Comparison of ENCODE assay signal across 24 cellular contexts in genomic region chr17:67137026-67137370, GRCh38.
DNase-seq lines count a peak whose midpoint lies in the region; ATAC-seq and TF ChIP-seq lines count a peak whose summit lies in the region.
"Had no signal": no experiment of that assay in that cellular context is flagged by ENCODE, and none has a peak within 500 bp of the region (broad histone marks: within the 10 kb centered on the region; RNA-seq: fewer than 3 reads in every experiment).

No MANE protein-coding gene starts in this region.

- H3K9ac ChIP-seq in PC-3 (ENCODE audit: low read length): no peak overlapping the region
- H3K9ac ChIP-seq in fibroblast of lung (ENCODE audit: insufficient read depth, low read length): no peak overlapping the region
- H3K9ac ChIP-seq: BLaER1 had no signal

- peaks cover 8% of the 10 kb centered on the region for H3F3A ChIP-seq in PC-3 (ENCODE audit: low read length, unreplicated experiment)

- H3K27ac Mint-ChIP-seq in natural killer cell treated with Interleukin-12 subunit alpha and Interleukin-12 subunit beta and Interleukin-15 and Interleukin-18, amount 100 ng/mL, for 72 hours: peak overlapping the region; percentile 52 to 66
- H3K27ac Mint-ChIP-seq: CD4-positive, alpha-beta T cell had no signal

- TF ChIP-seq POLR2A in esophagus squamous epithelium (IDR thresholded peaks at IDR 0.05): no peak

- TF ChIP-seq CTCF in PC-3 (conservative IDR thresholded peaks at IDR 0.05; ENCODE audit: low read depth, low read length) (no peak), fibroblast of lung (conservative IDR thresholded peaks at IDR 0.05 in 1 of 2, IDR thresholded peaks at IDR 0.05 in 1 of 2; ENCODE audit: low read depth in 1 of 2, low read length in 2 of 2) (no peak), osteoblast (IDR thresholded peaks at IDR 0.05; ENCODE audit: extremely low read depth, low read depth, low read length) (no peak), esophagus squamous epithelium (IDR thresholded peaks at IDR 0.05) (no peak)

- H3K27ac ChIP-seq in PC-3 (ENCODE audit: low read length) (no peak overlapping the region), fibroblast of lung (ENCODE audit: insufficient read depth, low read length) (no peak overlapping the region), osteoblast (ENCODE audit: low read depth, low read length) (no peak overlapping the region), esophagus squamous epithelium (no peak overlapping the region)
- H3K27ac ChIP-seq: BLaER1, RWPE1 had no signal

- CTCF ChIA-PET in PC-3 (lab: Charles Lee): no interaction called here

- H3K4me3 ChIP-seq in PC-3 (ENCODE audit: low read length) (no peak overlapping the region), fibroblast of lung (replicated peaks in 1 of 4; ENCODE audit: control extremely low read depth in 1 of 4, insufficient read depth in 1 of 4, low read depth in 3 of 4, low read length in 4 of 4) (no peak overlapping the region), osteoblast (ENCODE audit: insufficient read depth, low read length) (no peak overlapping the region), esophagus squamous epithelium (no peak overlapping the region)
- H3K4me3 ChIP-seq: BLaER1 had no signal

- H3K27me3 Mint-ChIP-seq in natural killer cell treated with Interleukin-12 subunit alpha and Interleukin-12 subunit beta and Interleukin-15 and Interleukin-18, amount 100 ng/mL, for 72 hours: no peaks in the 10 kb centered on the region
- H3K27me3 Mint-ChIP-seq: CD4-positive, alpha-beta T cell had no signal

- 98 to 99% methylated on average over 3 of the region's 3 CpGs for WGBS in esophagus squamous epithelium, 2 donors

- H3K27me3 ChIP-seq in PC-3 (ENCODE audit: low read length) (no peaks in the 10 kb centered on the region), fibroblast of lung (ENCODE audit: control insufficient read depth, insufficient read depth, low read length) (no peaks in the 10 kb centered on the region), osteoblast (ENCODE audit: insufficient read depth, low read length) (no peaks in the 10 kb centered on the region), esophagus squamous epithelium (no peaks in the 10 kb centered on the region)
- H3K27me3 ChIP-seq: BLaER1 had no signal

- H2AFZ ChIP-seq in PC-3 (ENCODE audit: low read length): no peak overlapping the region
- no peak overlapping the region for H2AFZ ChIP-seq in fibroblast of lung (ENCODE audit: low read length)
- H2AFZ ChIP-seq in osteoblast (ENCODE audit: low read length): no peak overlapping the region

- H3K4me1 Mint-ChIP-seq in natural killer cell treated with Interleukin-12 subunit alpha and Interleukin-12 subunit beta and Interleukin-15 and Interleukin-18, amount 100 ng/mL, for 72 hours (ENCODE audit: low read depth in 2 of 2): peaks cover 34 to 38% of the 10 kb centered on the region in 2 donors

- H4K20me1 ChIP-seq in PC-3 (ENCODE audit: low read length) (no peaks in the 10 kb centered on the region), fibroblast of lung (ENCODE audit: control insufficient read depth, extremely low read depth, insufficient read depth, low read length) (no peaks in the 10 kb centered on the region), osteoblast (ENCODE audit: insufficient read depth, low read length) (peaks cover 5% of the 10 kb centered on the region)

- no peaks in the 10 kb centered on the region for H3K9me3 ChIP-seq in PC-3 (ENCODE audit: low read length)
- no peaks in the 10 kb centered on the region for H3K9me3 ChIP-seq in fibroblast of lung (ENCODE audit: control insufficient read depth, insufficient read depth, low read depth, low read length)
- no peaks in the 10 kb centered on the region for H3K9me3 ChIP-seq in osteoblast (ENCODE audit: low read depth, low read length)
- no peaks in the 10 kb centered on the region for H3K9me3 ChIP-seq in esophagus squamous epithelium

- H3K4me2 ChIP-seq in PC-3 (ENCODE audit: low read length) (no peak overlapping the region), fibroblast of lung (ENCODE audit: extremely low read depth, insufficient read depth, low read length) (peak overlapping the region; percentile 38), osteoblast (ENCODE audit: insufficient read depth, low read length) (no peak overlapping the region)
- H3K4me2 ChIP-seq: BLaER1 had no signal

- BruUV-seq in PC-3 (replicated peaks; lab: Mats Ljungman, UMichigan): no TSS peak

- ATAC-seq in PC-3: no peak
- ATAC-seq in natural killer cell treated with Interleukin-12 subunit alpha and Interleukin-12 subunit beta and Interleukin-15 and Interleukin-18, amount 100 ng/mL, for 72 hours: no peak
- ATAC-seq in GM21360 (IDR thresholded peaks at IDR 0.05; ENCODE audit: unreplicated experiment): no peak
- ATAC-seq: HepG2, Panc1 had no signal

- H3K9me3 Mint-ChIP-seq in natural killer cell treated with Interleukin-12 subunit alpha and Interleukin-12 subunit beta and Interleukin-15 and Interleukin-18, amount 100 ng/mL, for 72 hours: no peaks in the 10 kb centered on the region
- H3K9me3 Mint-ChIP-seq: CD4-positive, alpha-beta T cell had no signal

- H3K36me3 Mint-ChIP-seq in natural killer cell treated with Interleukin-12 subunit alpha and Interleukin-12 subunit beta and Interleukin-15 and Interleukin-18, amount 100 ng/mL, for 72 hours: peaks cover 27% of the 10 kb centered on the region

- intact Hi-C loops in PC-3 (cut with micrococcal nuclease): no loop called here
- intact Hi-C loops in esophagus squamous epithelium (cut with DNase I): no loop called here

- H3K4me3 Mint-ChIP-seq in natural killer cell treated with Interleukin-12 subunit alpha and Interleukin-12 subunit beta and Interleukin-15 and Interleukin-18, amount 100 ng/mL, for 72 hours: no peak overlapping the region
- H3K4me3 Mint-ChIP-seq: CD4-positive, alpha-beta T cell had no signal

- H3K36me3 ChIP-seq in PC-3 (ENCODE audit: low read depth, low read length): peaks cover 36% of the 10 kb centered on the region
- no peaks in the 10 kb centered on the region for H3K36me3 ChIP-seq in fibroblast of lung (ENCODE audit: control insufficient read depth, insufficient read depth, low read length)
- H3K36me3 ChIP-seq in osteoblast (ENCODE audit: insufficient read depth, low read length): peaks cover 6% of the 10 kb centered on the region
- H3K36me3 ChIP-seq in esophagus squamous epithelium: peaks cover 0 to 89% (median 0%) of the 10 kb centered on the region in 3 donors

- no peaks in the 10 kb centered on the region for H3K9me2 ChIP-seq in PC-3 (replicated peaks; ENCODE audit: low read length)

- H3K4me1 ChIP-seq in PC-3 (ENCODE audit: insufficient read depth, low read length) (peaks cover 20% of the 10 kb centered on the region), fibroblast of lung (ENCODE audit: control insufficient read depth, extremely low read depth, insufficient read depth, low read length) (no peaks in the 10 kb centered on the region), osteoblast (ENCODE audit: insufficient read depth, low read length) (peaks cover 27% of the 10 kb centered on the region), esophagus squamous epithelium (no peaks in the 10 kb centered on the region)
- H3K4me1 ChIP-seq: BLaER1 had no signal

- POLR2A ChIA-PET in PC-3 (lab: Charles Lee; ENCODE audit: unreplicated experiment): no interaction called here

- H3K79me2 ChIP-seq in PC-3 (ENCODE audit: low read length): no peaks in the 10 kb centered on the region
- no peaks in the 10 kb centered on the region for H3K79me2 ChIP-seq in fibroblast of lung (ENCODE audit: control insufficient read depth, insufficient read depth, low read length)
- H3K79me2 ChIP-seq in osteoblast (ENCODE audit: insufficient read depth, low read length): peaks cover 6% of the 10 kb centered on the region

- peak; percentile 60 for DNase-seq in ELR (ENCODE audit: low read depth)
- peak; percentile 29 for DNase-seq in PC-3
- peak in 1 of 2 donors; percentile 21 for DNase-seq in fibroblast of lung (ENCODE audit: low read depth in 2 of 2)
- DNase-seq in natural killer cell treated with Interleukin-12 subunit alpha and Interleukin-12 subunit beta and Interleukin-15 and Interleukin-18, amount 100 ng/mL, for 72 hours (ENCODE audit: low spot score): no peak
- no peak for DNase-seq in osteoblast (ENCODE audit: insufficient read length, low spot score, missing footprints)
- no peak for DNase-seq in NCI-H1105 (lab: John Stamatoyannopoulos, UW)
- DNase-seq in esophagus squamous epithelium (lab: John Stamatoyannopoulos, UW): no peak
- DNase-seq: CD4-positive, alpha-beta T cell; COR-L47; DMS53; GF-D8; KBM-7; MM.1S; NCI-H1417; NCI-H1694; NCI-H2029 treated with DMSO at 0.1 percent for 48 hours; NCI-H510A; NCI-H69; SHP77 treated with DMSO at 0.1 percent for 48 hours had no signal

Comparison
In these comparisons a context has a peak if more than half of its experiments do, and no peak if none do; other contexts are left out.
1. DNase-seq: peak in ELR (single experiment) and PC-3 (single experiment); none in natural killer cell treated with Interleukin-12 subunit alpha and Interleukin-12 subunit beta and Interleukin-15 and Interleukin-18, amount 100 ng/mL, for 72 hours (single experiment), osteoblast (single experiment), NCI-H1105 (single experiment) and esophagus squamous epithelium (single experiment).